In the genomic region with DNA sequence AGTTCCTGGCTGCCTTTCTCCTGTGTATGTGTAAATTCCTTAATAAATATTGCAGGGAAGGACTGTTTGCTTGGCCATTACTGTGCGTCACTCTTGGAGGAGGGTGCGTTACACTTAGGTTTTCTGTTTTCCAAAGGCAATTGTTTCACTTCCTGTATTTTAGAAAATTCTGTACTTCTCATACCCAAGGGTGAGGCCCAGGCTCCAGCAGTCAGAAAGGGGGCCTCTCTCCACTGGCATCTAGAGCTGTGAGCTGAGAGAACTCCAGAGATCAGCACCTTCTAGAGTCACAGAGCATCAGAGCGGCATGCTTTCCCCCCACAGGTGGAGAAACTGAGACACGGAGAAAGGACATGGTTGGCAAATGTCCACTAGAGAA, we compare ENCODE assay signal across 16 cellular contexts. TPM values are rescaled to one million over a fixed set of nuclear protein-coding genes. Genes with fewer than 3 reads are reported as not detected.
A peak's percentile ranks its signal among the peaks of the same experiment; 100 is the strongest.
DNase-seq lines count a peak whose midpoint lies in the region; ATAC-seq, FAIRE-seq and TF ChIP-seq lines count a peak whose summit lies in the region.
"Had no signal": no experiment of that assay in that cellular context is flagged by ENCODE, and none has a peak within 500 bp of the region (broad histone marks: within the 10 kb centered on the region; RNA-seq: fewer than 3 reads in every experiment).

No MANE protein-coding gene starts in this region.

- no peak; the same call in 1 of the 2 replicates for TF ChIP-seq POLR2A in GM12891 (IDR thresholded peaks at IDR 0.05; ENCODE audit: low read depth, low read length)
- no peak for TF ChIP-seq POLR2A in NB4 (IDR thresholded peaks at IDR 0.05; ENCODE audit: extremely low read depth, insufficient read length)

- 84 to 89% methylated on average over 4 of the region's 4 CpGs for WGBS in heart right ventricle, 2 donors

- H3K36me3 Mint-ChIP-seq in immature natural killer cell: peaks cover 28 to 47% (median 28%) of the 10 kb centered on the region in 3 donors

- DNase-seq in GM12891 (ENCODE audit: insufficient read length, low spot score): no peak
- peak; percentile 52 for DNase-seq in NB4 (ENCODE audit: low read depth)
- no peak for DNase-seq in heart right ventricle
- DNase-seq in pons (ENCODE audit: low spot score): peak; percentile 48
- DNase-seq in immature natural killer cell: no peak
- no peak for DNase-seq in SW 1271 (lab: John Stamatoyannopoulos, UW)
- DNase-seq in NCI-H1092 treated with DMSO at 0.1 percent for 48 hours (lab: John Stamatoyannopoulos, UW): no peak
- DNase-seq: activated CD8-positive, alpha-beta memory T cell treated with anti-CD3 and anti-CD28 coated beads, Interleukin-2, amount 50 U/mL, for 4 hours; CD4-positive, CD25-positive, alpha-beta regulatory T cell; cerebellar nuclear complex; endodermal cell; natural killer cell; NCI-H187 treated with DMSO at 0.1 percent for 48 hours; NCI-H524 had no signal

- peak overlapping the region in 6 of 10 donors; percentile 36 to 73 (median 51) for H3K27ac ChIP-seq in heart right ventricle

- intact Hi-C loops in heart right ventricle (cut with DNase I): no loop called here

- H3K4me1 ChIP-seq in heart right ventricle: peaks cover 0 to 41% (median 8%) of the 10 kb centered on the region in 9 donors

- FAIRE-seq in GM12891 (lab: Jason Lieb, UNC): no peak
- FAIRE-seq: RCC 7860 had no signal

- no peaks in the 10 kb centered on the region for H3K9me3 ChIP-seq in heart right ventricle

- TF ChIP-seq CTCF in NB4 (IDR thresholded peaks at IDR 0.05; ENCODE audit: low read depth, low read length): no peak
- no peak for TF ChIP-seq CTCF in heart right ventricle (IDR thresholded peaks at IDR 0.05)

- no peak overlapping the region for H3K27ac Mint-ChIP-seq in immature natural killer cell
- H3K27ac Mint-ChIP-seq: endodermal cell had no signal

- peaks cover 0 to 5% (median 2%) of the 10 kb centered on the region in 3 donors for H3K27me3 Mint-ChIP-seq in immature natural killer cell (ENCODE audit: low read depth in 3 of 3)
- H3K27me3 Mint-ChIP-seq: CD4-positive, CD25-positive, alpha-beta regulatory T cell had no signal

- H3K9me3 Mint-ChIP-seq in immature natural killer cell: no peaks in the 10 kb centered on the region
- H3K9me3 Mint-ChIP-seq: endodermal cell, natural killer cell had no signal

- H3K4me1 Mint-ChIP-seq in immature natural killer cell: peaks cover 4 to 6% of the 10 kb centered on the region in 2 donors
- H3K4me1 Mint-ChIP-seq: endodermal cell had no signal

- H3K4me3 Mint-ChIP-seq in immature natural killer cell: no peak overlapping the region
- H3K4me3 Mint-ChIP-seq: endodermal cell, natural killer cell had no signal

- peaks cover 0 to 59% (median 7%) of the 10 kb centered on the region in 9 donors for H3K36me3 ChIP-seq in heart right ventricle

- ATAC-seq in heart right ventricle: peak in 7 of 8 donors; percentile 35 to 54 (median 48)
- ATAC-seq: left lobe of liver, natural killer cell had no signal

- no peaks in the 10 kb centered on the region for H3K27me3 ChIP-seq in heart right ventricle

- no peak overlapping the region for H3K4me3 ChIP-seq in NB4 (ENCODE audit: low read depth, low read length)
- no peak overlapping the region for H3K4me3 ChIP-seq in heart right ventricle

TF ChIP-seq in GM12891, 5 proteins besides CTCF, POLR2A, EP300 and RAD21:
- TF ChIP-seq SPI1 (IDR thresholded peaks at IDR 0.05; ENCODE audit: low read depth, low read length): peak; percentile 72
- no peak for TF ChIP-seq POU2F2 (IDR thresholded peaks at IDR 0.05; ENCODE audit: low read depth, low read length)

RNA-seq across cellular contexts. Expression of a gene that starts 27.0 kb away (rescaled TPM):
- polyA plus RNA-seq in GM12891 (2012; ENCODE audit: low read depth, missing spikeins): 1.4 TPM
- 1 to 10 TPM in 6 of 10 donors, under 1 TPM in 4; 0.67 to 2.2 (median 1.2) TPM for total RNA-seq in heart right ventricle
- polyA plus RNA-seq in heart right ventricle (under 1 TPM; 0.37 to 0.58 TPM), immature natural killer cell (1 to 10 TPM in 1 of 3 donors, under 1 TPM in 1, not detected in 1; 0.92 to 1.3 TPM)

RNA-seq across cellular contexts. Expression of a gene that starts 49.7 kb away (rescaled TPM):
- 122 TPM for polyA plus RNA-seq in GM12891 (2012; ENCODE audit: low read depth, missing spikeins)
- 10 to 100 TPM in 9 of 10 donors, 1 to 10 TPM in 1; 9.4 to 29.8 (median 12.2) TPM for total RNA-seq in heart right ventricle
- polyA plus RNA-seq in heart right ventricle (10 to 100 TPM; 12.2 to 16.5 TPM), immature natural killer cell (100 to 1,000 TPM; 166 to 280 (median 170) TPM)

RNA-seq across cellular contexts. Expression of a gene that starts 53.8 kb away (rescaled TPM):
- 2.2 TPM for polyA plus RNA-seq in GM12891 (2012; ENCODE audit: low read depth, missing spikeins)
- 1 to 10 TPM; 1.1 to 2.6 (median 1.3) TPM for total RNA-seq in heart right ventricle
- polyA plus RNA-seq in heart right ventricle (1 to 10 TPM; 1.5 to 2.6 TPM), immature natural killer cell (1 to 10 TPM; 6.3 to 7.4 (median 6.4) TPM)

Comparison
In these comparisons a context has a peak if more than half of its experiments do, and no peak if none do; other contexts are left out.
1. DNase-seq: peak in NB4 (single experiment) and pons (single experiment); none in GM12891 (single experiment), heart right ventricle (0 of 2), immature natural killer cell (0 of 3), SW 1271 (0 of 2) and NCI-H1092 treated with DMSO at 0.1 percent for 48 hours (single experiment).
2. RNA of a gene that starts 49.7 kb away (polyA plus RNA-seq): 166 to 280 TPM in immature natural killer cell; 12.2 to 16.5 TPM in heart right ventricle; every median in the first group is over 4 times any median in the second.